23 cellular contexts compared by ENCODE assay signal in the genomic region with DNA sequence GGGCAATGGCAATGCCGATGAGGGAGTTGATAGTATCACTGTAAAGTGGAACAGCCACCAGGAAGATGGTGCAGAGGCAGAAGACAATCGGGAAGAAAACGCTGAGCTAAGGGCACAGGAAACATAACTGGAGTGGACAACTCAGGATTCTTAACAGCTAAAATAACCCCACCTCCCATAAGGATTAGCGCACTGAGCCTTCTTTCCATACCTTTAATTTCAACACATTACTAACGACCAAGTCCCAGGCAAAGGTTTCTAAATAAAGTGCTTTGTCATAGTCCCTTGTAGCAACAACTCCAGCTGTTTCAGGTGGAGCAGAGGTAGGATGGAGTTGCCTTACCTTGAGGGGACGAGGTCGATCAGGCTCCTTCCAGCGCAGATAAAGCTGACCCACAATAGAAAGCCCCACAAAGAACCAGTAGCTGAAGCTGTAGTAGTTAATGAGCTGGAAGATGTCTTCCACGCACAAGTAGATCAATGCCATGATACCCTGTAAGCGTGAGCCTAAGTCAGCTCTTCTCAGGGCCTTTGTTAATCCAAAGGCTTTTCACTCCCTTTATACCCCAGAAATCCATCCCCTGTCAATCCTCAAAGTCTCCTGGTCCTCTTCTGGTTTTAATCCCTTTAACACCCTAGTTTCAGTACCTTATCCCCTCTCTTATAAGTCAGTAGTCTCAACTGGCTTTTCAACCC. TPM values are rescaled to one million over a fixed set of nuclear protein-coding genes. Genes with fewer than 3 reads are reported as not detected.
A peak's percentile ranks its signal among the peaks of the same experiment; 100 is the strongest.
DNase-seq lines count a peak whose midpoint lies in the region; ATAC-seq and TF ChIP-seq lines count a peak whose summit lies in the region.
"Had no signal": no experiment of that assay in that cellular context is flagged by ENCODE, and none has a peak within 500 bp of the region (broad histone marks: within the 10 kb centered on the region; RNA-seq: fewer than 3 reads in every experiment).

No MANE protein-coding gene starts in this region.

- no peaks in the 10 kb centered on the region for H3K9me3 ChIP-seq in CD8-positive, alpha-beta T cell (ENCODE audit: low read length)
- no peaks in the 10 kb centered on the region for H3K9me3 ChIP-seq in T-helper 17 cell (ENCODE audit: control insufficient read depth, low read length, poor library complexity, severe bottlenecking)
- H3K9me3 ChIP-seq: gastroesophageal sphincter, HAP-1, vagina had no signal

- no peak overlapping the region for H3K4me3 ChIP-seq in CD8-positive, alpha-beta T cell (ENCODE audit: low read depth, low read length)
- H3K4me3 ChIP-seq: gastroesophageal sphincter, HAP-1, vagina had no signal

- no peaks in the 10 kb centered on the region for H3K9me3 Mint-ChIP-seq in activated CD8-positive, alpha-beta T cell treated with anti-CD3 and anti-CD28 coated beads for 36 hours
- H3K9me3 Mint-ChIP-seq in activated CD8-positive, alpha-beta T cell treated with anti-CD3 and anti-CD28 coated beads, Interleukin-2, amount 10 ng/mL, durations not matched to agents 7 days and 5 days (ENCODE audit: insufficient read depth) = no peaks in the 10 kb centered on the region
- no peaks in the 10 kb centered on the region for H3K9me3 Mint-ChIP-seq in CD8-positive, alpha-beta T cell
- H3K9me3 Mint-ChIP-seq in glutamatergic neuron (ENCODE audit: unreplicated experiment) = peaks cover 1% of the 10 kb centered on the region
- H3K9me3 Mint-ChIP-seq: CD8-positive, alpha-beta memory T cell; central memory CD8-positive, alpha-beta T cell; memory B cell had no signal

- peaks cover 26% of the 10 kb centered on the region for H3K36me3 ChIP-seq in CD8-positive, alpha-beta T cell (ENCODE audit: insufficient read depth, low read length)

- peak overlapping the region; percentile 1 for H3K27ac Mint-ChIP-seq in activated CD8-positive, alpha-beta T cell treated with anti-CD3 and anti-CD28 coated beads for 36 hours
- no peak overlapping the region for H3K27ac Mint-ChIP-seq in activated CD8-positive, alpha-beta T cell treated with anti-CD3 and anti-CD28 coated beads, Interleukin-2, amount 10 ng/mL, durations not matched to agents 7 days and 5 days
- peak overlapping the region; percentile 41 for H3K27ac Mint-ChIP-seq in CD8-positive, alpha-beta T cell
- peak overlapping the region; percentile 27 for H3K27ac Mint-ChIP-seq in T-helper 17 cell
- H3K27ac Mint-ChIP-seq in glutamatergic neuron (ENCODE audit: unreplicated experiment) = peak overlapping the region; percentile 22

- H3K4me3 Mint-ChIP-seq in activated CD8-positive, alpha-beta T cell treated with anti-CD3 and anti-CD28 coated beads for 36 hours = no peak overlapping the region
- no peak overlapping the region for H3K4me3 Mint-ChIP-seq in activated CD8-positive, alpha-beta T cell treated with anti-CD3 and anti-CD28 coated beads, Interleukin-2, amount 10 ng/mL, durations not matched to agents 7 days and 5 days
- H3K4me3 Mint-ChIP-seq in CD8-positive, alpha-beta T cell = no peak overlapping the region
- H3K4me3 Mint-ChIP-seq in T-helper 17 cell = no peak overlapping the region
- no peak overlapping the region for H3K4me3 Mint-ChIP-seq in glutamatergic neuron (ENCODE audit: unreplicated experiment)
- H3K4me3 Mint-ChIP-seq: CD8-positive, alpha-beta memory T cell; central memory CD8-positive, alpha-beta T cell; memory B cell had no signal

- no peaks in the 10 kb centered on the region for H3K4me1 ChIP-seq in CD8-positive, alpha-beta T cell (ENCODE audit: insufficient read depth, low read length)
- H3K4me1 ChIP-seq: gastroesophageal sphincter, HAP-1, vagina had no signal

- peaks cover 36% of the 10 kb centered on the region for H3K36me3 Mint-ChIP-seq in activated CD8-positive, alpha-beta T cell treated with anti-CD3 and anti-CD28 coated beads for 36 hours (ENCODE audit: low read depth)
- H3K36me3 Mint-ChIP-seq in activated CD8-positive, alpha-beta T cell treated with anti-CD3 and anti-CD28 coated beads, Interleukin-2, amount 10 ng/mL, durations not matched to agents 7 days and 5 days (ENCODE audit: low read depth) = peaks cover 51% of the 10 kb centered on the region
- H3K36me3 Mint-ChIP-seq in CD8-positive, alpha-beta T cell = peaks cover 53% of the 10 kb centered on the region
- peaks cover 7% of the 10 kb centered on the region for H3K36me3 Mint-ChIP-seq in T-helper 17 cell (ENCODE audit: low read depth)
- no peaks in the 10 kb centered on the region for H3K36me3 Mint-ChIP-seq in glutamatergic neuron (ENCODE audit: unreplicated experiment)

- POLR2A ChIA-PET in activated CD8-positive, alpha-beta T cell treated with anti-CD3 and anti-CD28 coated beads for 36 hours (lab: Charles Lee) = interaction anchor here (1.4 kb wide), 1 partner anchor 8 kb away, joined by 3 read pairs; no protein-coding TSS in a partner anchor
- POLR2A ChIA-PET in activated CD8-positive, alpha-beta T cell treated with anti-CD3 and anti-CD28 coated beads, Interleukin-2, amount 10 ng/mL, durations not matched to agents 7 days and 5 days (lab: Charles Lee) = interaction anchor here (0.9 kb wide), 1 partner anchor 8 kb away, joined by 3 read pairs; a partner anchor contains a TSS
- POLR2A ChIA-PET in CD8-positive, alpha-beta T cell (lab: Charles Lee) = interaction anchor here (0.8 kb wide), 1 partner anchor 8 kb away, joined by 4 read pairs; a partner anchor contains a TSS

- DNase-seq in activated CD8-positive, alpha-beta T cell treated with anti-CD3 and anti-CD28 coated beads for 36 hours = no peak
- DNase-seq in activated CD8-positive, alpha-beta T cell treated with anti-CD3 and anti-CD28 coated beads, Interleukin-2, amount 10 ng/mL, durations not matched to agents 7 days and 5 days = no peak
- no peak for DNase-seq in CD8-positive, alpha-beta T cell
- DNase-seq in T-helper 17 cell (no peak), glutamatergic neuron (no peak), DMS 273 (lab: John Stamatoyannopoulos, UW; ENCODE audit: unreplicated experiment) (no peak), NCI-H446 (lab: John Stamatoyannopoulos, UW) (no peak), dermis blood vessel endothelial cell (no peak)
- DNase-seq: activated CD4-positive, alpha-beta T cell treated with anti-CD3 and anti-CD28 coated beads for 4 hours; CD8-positive, alpha-beta memory T cell; DMS153; hippocampal formation; NCI-H2029 treated with DMSO at 0.1 percent for 48 hours; NCI-H226; NCI-H748 treated with DMSO at 0.1 percent for 48 hours; RPMI8226; stimulated activated CD4-positive, alpha-beta T cell treated with anti-CD3 and anti-CD28 coated beads, Interleukin-15, amount 100 ng/mL, for 24 hours; stimulated activated naive CD8-positive, alpha-beta T cell treated with anti-CD3 and anti-CD28 coated beads, Interleukin-15, Interleukin-2, amounts not matched to agents 100 U/mL and 50 U/mL, for 24 hours had no signal

- H3K4me1 Mint-ChIP-seq in activated CD8-positive, alpha-beta T cell treated with anti-CD3 and anti-CD28 coated beads for 36 hours (ENCODE audit: low read depth) = peaks cover 2% of the 10 kb centered on the region
- H3K4me1 Mint-ChIP-seq in activated CD8-positive, alpha-beta T cell treated with anti-CD3 and anti-CD28 coated beads, Interleukin-2, amount 10 ng/mL, durations not matched to agents 7 days and 5 days (ENCODE audit: low read depth) = peaks cover 2% of the 10 kb centered on the region
- H3K4me1 Mint-ChIP-seq in CD8-positive, alpha-beta T cell (ENCODE audit: low read depth) = peaks cover 3% of the 10 kb centered on the region
- peaks cover 11% of the 10 kb centered on the region for H3K4me1 Mint-ChIP-seq in T-helper 17 cell
- H3K4me1 Mint-ChIP-seq in glutamatergic neuron (ENCODE audit: low read depth, unreplicated experiment) = no peaks in the 10 kb centered on the region

- CTCF ChIA-PET in activated CD8-positive, alpha-beta T cell treated with anti-CD3 and anti-CD28 coated beads for 36 hours (lab: Charles Lee) = interaction anchor here (0.7 to 1.8 kb wide), 6 partner anchors 48 to 213 kb away, joined by 3 to 5 read pairs (median 4); no protein-coding TSS in a partner anchor
- CTCF ChIA-PET in activated CD8-positive, alpha-beta T cell treated with anti-CD3 and anti-CD28 coated beads, Interleukin-2, amount 10 ng/mL, durations not matched to agents 7 days and 5 days (lab: Charles Lee) = interaction anchor here (0.8 to 1.4 kb wide), 3 partner anchors 13 to 204 kb away, joined by 3 to 4 read pairs (median 3); no protein-coding TSS in a partner anchor
- CTCF ChIA-PET in CD8-positive, alpha-beta T cell (lab: Charles Lee) = interaction anchor here (1.1 kb wide), 1 partner anchor 88 kb away, joined by 3 read pairs; no protein-coding TSS in a partner anchor

- ATAC-seq in activated CD8-positive, alpha-beta T cell treated with anti-CD3 and anti-CD28 coated beads for 36 hours = no peak
- no peak for ATAC-seq in activated CD8-positive, alpha-beta T cell treated with anti-CD3 and anti-CD28 coated beads, Interleukin-2, amount 10 ng/mL, durations not matched to agents 7 days and 5 days
- ATAC-seq in CD8-positive, alpha-beta T cell = no peak
- ATAC-seq in T-helper 17 cell = no peak
- ATAC-seq: gastroesophageal sphincter; stimulated activated naive CD8-positive, alpha-beta T cell treated with anti-CD3 and anti-CD28 coated beads, Interleukin-15, Interleukin-2, amounts not matched to agents 100 U/mL and 50 U/mL, for 24 hours had no signal

- intact Hi-C loops in activated CD8-positive, alpha-beta T cell treated with anti-CD3 and anti-CD28 coated beads for 36 hours (cut with micrococcal nuclease) = no loop called here
- intact Hi-C loops in CD8-positive, alpha-beta T cell (cut with DNase I, micrococcal nuclease) = no loop called here

- no peak for TF ChIP-seq CTCF in activated CD8-positive, alpha-beta T cell treated with anti-CD3 and anti-CD28 coated beads for 36 hours (IDR thresholded peaks at IDR 0.05)
- TF ChIP-seq CTCF in CD8-positive, alpha-beta T cell (IDR thresholded peaks at IDR 0.05) = no peak
- TF ChIP-seq CTCF in glutamatergic neuron (IDR thresholded peaks at IDR 0.05; ENCODE audit: partially characterized antibody, unreplicated experiment) = no peak

- no peaks in the 10 kb centered on the region for H3K27me3 ChIP-seq in CD8-positive, alpha-beta T cell (ENCODE audit: insufficient read depth, low read length)
- H3K27me3 ChIP-seq: gastroesophageal sphincter, vagina had no signal

- H3K27me3 Mint-ChIP-seq in activated CD8-positive, alpha-beta T cell treated with anti-CD3 and anti-CD28 coated beads for 36 hours = no peaks in the 10 kb centered on the region
- no peaks in the 10 kb centered on the region for H3K27me3 Mint-ChIP-seq in activated CD8-positive, alpha-beta T cell treated with anti-CD3 and anti-CD28 coated beads, Interleukin-2, amount 10 ng/mL, durations not matched to agents 7 days and 5 days (ENCODE audit: low read depth)
- H3K27me3 Mint-ChIP-seq in CD8-positive, alpha-beta T cell (ENCODE audit: low read depth) = no peaks in the 10 kb centered on the region
- H3K27me3 Mint-ChIP-seq in T-helper 17 cell = no peaks in the 10 kb centered on the region
- peaks cover 12% of the 10 kb centered on the region for H3K27me3 Mint-ChIP-seq in glutamatergic neuron (ENCODE audit: unreplicated experiment)
- H3K27me3 Mint-ChIP-seq: CD8-positive, alpha-beta memory T cell; central memory CD8-positive, alpha-beta T cell; memory B cell had no signal

- no peak overlapping the region for H3K27ac ChIP-seq in CD8-positive, alpha-beta T cell (ENCODE audit: low read depth, low read length)
- H3K27ac ChIP-seq: gastroesophageal sphincter, vagina had no signal

RNA-seq across cellular contexts. Expression of a gene that starts 7.7 kb away (rescaled TPM):
- total RNA-seq in activated CD8-positive, alpha-beta T cell treated with anti-CD3 and anti-CD28 coated beads for 36 hours = 100 to 1,000 TPM; 134 to 140 TPM
- 100 to 1,000 TPM; 104 to 107 TPM for total RNA-seq in activated CD8-positive, alpha-beta T cell treated with anti-CD3 and anti-CD28 coated beads, Interleukin-2, amount 10 ng/mL, durations not matched to agents 7 days and 5 days
- 100 to 1,000 TPM; 186 to 192 TPM for total RNA-seq in CD8-positive, alpha-beta T cell
- 100 to 1,000 TPM; 150 to 171 TPM for total RNA-seq in T-helper 17 cell
- total RNA-seq in glutamatergic neuron (ENCODE audit: unreplicated experiment) = 80.3 TPM
- 48.8 and 70.6 TPM in 2 replicates for total RNA-seq in dermis blood vessel endothelial cell

RNA-seq across cellular contexts. Expression of a gene that starts 41.1 kb away (rescaled TPM):
- total RNA-seq in activated CD8-positive, alpha-beta T cell treated with anti-CD3 and anti-CD28 coated beads for 36 hours = under 1 TPM in 1 of 2 experiments, not detected in 1; 0.45 TPM
- under 1 TPM in 1 of 2 experiments, not detected in 1; 0.23 TPM for total RNA-seq in activated CD8-positive, alpha-beta T cell treated with anti-CD3 and anti-CD28 coated beads, Interleukin-2, amount 10 ng/mL, durations not matched to agents 7 days and 5 days
- total RNA-seq in CD8-positive, alpha-beta T cell = under 1 TPM; 0.33 TPM
- total RNA-seq in T-helper 17 cell = 1 to 10 TPM in 1 of 2 donors, under 1 TPM in 1; 0.55 to 3.1 TPM
- total RNA-seq in glutamatergic neuron (ENCODE audit: unreplicated experiment) = 1.7 TPM
- total RNA-seq in dermis blood vessel endothelial cell = 4.8 and 8.3 TPM in 2 replicates

RNA-seq across cellular contexts. Expression of a gene that starts 55.5 kb away (rescaled TPM):
- 100 to 1,000 TPM; 122 to 126 TPM for total RNA-seq in activated CD8-positive, alpha-beta T cell treated with anti-CD3 and anti-CD28 coated beads for 36 hours
- 10 to 100 TPM; 93.9 to 97.3 TPM for total RNA-seq in activated CD8-positive, alpha-beta T cell treated with anti-CD3 and anti-CD28 coated beads, Interleukin-2, amount 10 ng/mL, durations not matched to agents 7 days and 5 days
- total RNA-seq in CD8-positive, alpha-beta T cell = 10 to 100 TPM; 22.3 to 25.7 TPM
- total RNA-seq in T-helper 17 cell (10 to 100 TPM; 36.2 to 44.6 TPM), glutamatergic neuron (ENCODE audit: unreplicated experiment) (67.9 TPM), dermis blood vessel endothelial cell (30.1 and 38.1 TPM in 2 replicates)
